In the genomic region with DNA sequence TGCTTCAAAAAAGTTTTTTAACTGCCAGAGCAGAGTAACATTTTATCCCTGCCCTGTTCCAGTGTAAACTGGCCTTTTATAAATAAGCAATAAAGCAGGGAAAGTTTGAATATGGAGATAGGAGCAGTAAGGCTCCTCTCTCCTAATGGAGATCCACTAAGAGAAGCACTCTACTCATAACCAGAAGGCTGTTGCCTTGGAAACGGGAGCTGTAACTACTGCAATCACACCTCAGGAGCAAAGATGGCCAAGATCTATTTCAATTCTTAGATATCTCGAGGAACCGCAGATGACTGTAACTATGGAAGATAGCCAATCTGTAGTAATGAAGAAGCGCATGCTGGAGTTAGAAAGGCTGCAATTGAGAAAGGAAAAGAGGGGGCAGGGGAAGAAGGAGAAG, we compare ENCODE assay signal across 11 cellular contexts. TPM values are rescaled to one million over a fixed set of nuclear protein-coding genes. Genes with fewer than 3 reads are reported as not detected.
A peak's percentile ranks its signal among the peaks of the same experiment; 100 is the strongest.
DNase-seq lines count a peak whose midpoint lies in the region; ATAC-seq, FAIRE-seq and TF ChIP-seq lines count a peak whose summit lies in the region.
"Had no signal": no experiment of that assay in that cellular context is flagged by ENCODE, and none has a peak within 500 bp of the region (broad histone marks: within the 10 kb centered on the region; RNA-seq: fewer than 3 reads in every experiment).

No MANE protein-coding gene starts in this region.

- peak; percentile 71 for ATAC-seq in activated T-cell treated with anti-CD3 and anti-CD28 coated beads, Interleukin-2, amount 50 U/mL, for 72 hours (replicated peaks in 1 of 2)
- peak; percentile 70 for ATAC-seq in HG02885 (IDR thresholded peaks at IDR 0.05; ENCODE audit: poor library complexity, unreplicated experiment)
- peak; percentile 77 for ATAC-seq in stimulated activated naive CD8-positive, alpha-beta T cell treated with anti-CD3 and anti-CD28 coated beads, Interleukin-15, amount 100 ng/mL, for 72 hours
- no peak for ATAC-seq in left lobe of liver

- peak in 1 of 2 donors; percentile 55 for DNase-seq in activated T-cell treated with anti-CD3 and anti-CD28 coated beads, Interleukin-2, amount 50 U/mL, for 72 hours
- DNase-seq in activated T-cell treated with anti-CD3 and anti-CD28 coated beads, Interleukin-2, amount 50 U/mL, for 1 hour, result no peak
- DNase-seq in astrocyte (ENCODE audit: low read depth) (peak; percentile 60), NCI-H1048 (lab: John Stamatoyannopoulos, UW) (no peak), SJCRH30 (no peak), left lobe of liver (ENCODE audit: low spot score) (no peak)
- peak in 1 of 2 donors; percentile 52 for DNase-seq in stimulated activated naive CD8-positive, alpha-beta T cell treated with anti-CD3 and anti-CD28 coated beads, Interleukin-15, amount 100 ng/mL, for 72 hours
- DNase-seq: gastrocnemius medialis, pancreas had no signal

- FAIRE-seq in astrocyte (lab: Jason Lieb, UNC), result no peak
- FAIRE-seq: pancreas had no signal

- H3K9me3 ChIP-seq in astrocyte (ENCODE audit: insufficient read depth, low read depth, low read length), result no peaks in the 10 kb centered on the region
- no peaks in the 10 kb centered on the region for H3K9me3 ChIP-seq in SJCRH30 (replicated peaks)
- H3K9me3 ChIP-seq: gastrocnemius medialis, pancreas, thoracic aorta had no signal

- H3K27me3 ChIP-seq in astrocyte (ENCODE audit: insufficient read depth, low read length), result no peaks in the 10 kb centered on the region
- H3K27me3 ChIP-seq in SJCRH30, result no peaks in the 10 kb centered on the region
- H3K27me3 ChIP-seq: gastrocnemius medialis, pancreas had no signal

- H3K9me3 Mint-ChIP-seq in activated T-cell treated with anti-CD3 and anti-CD28 coated beads, Interleukin-2, amount 50 U/mL, for 72 hours, result no peaks in the 10 kb centered on the region
- H3K9me3 Mint-ChIP-seq in astrocyte (ENCODE audit: unreplicated experiment), result no peaks in the 10 kb centered on the region
- H3K9me3 Mint-ChIP-seq in stimulated activated naive CD8-positive, alpha-beta T cell treated with anti-CD3 and anti-CD28 coated beads, Interleukin-15, amount 100 ng/mL, for 72 hours, result no peaks in the 10 kb centered on the region

- peak overlapping the region; percentile 57 for H3K4me3 Mint-ChIP-seq in activated T-cell treated with anti-CD3 and anti-CD28 coated beads, Interleukin-2, amount 50 U/mL, for 72 hours
- H3K4me3 Mint-ChIP-seq in astrocyte (ENCODE audit: unreplicated experiment), result no peak overlapping the region
- peak overlapping the region; percentile 26 to 52 for H3K4me3 Mint-ChIP-seq in stimulated activated naive CD8-positive, alpha-beta T cell treated with anti-CD3 and anti-CD28 coated beads, Interleukin-15, amount 100 ng/mL, for 72 hours

- H4K20me1 ChIP-seq in astrocyte (ENCODE audit: insufficient read depth, low read length), result no peaks in the 10 kb centered on the region

- H3K4me1 Mint-ChIP-seq in activated T-cell treated with anti-CD3 and anti-CD28 coated beads, Interleukin-2, amount 50 U/mL, for 72 hours (ENCODE audit: low read depth), result peaks cover 95% of the 10 kb centered on the region
- peaks cover 3% of the 10 kb centered on the region for H3K4me1 Mint-ChIP-seq in astrocyte (ENCODE audit: low read depth, unreplicated experiment)
- H3K4me1 Mint-ChIP-seq in stimulated activated naive CD8-positive, alpha-beta T cell treated with anti-CD3 and anti-CD28 coated beads, Interleukin-15, amount 100 ng/mL, for 72 hours, result peaks cover 91% of the 10 kb centered on the region

- no peaks in the 10 kb centered on the region for H3K79me2 ChIP-seq in astrocyte (ENCODE audit: insufficient read depth, low read length)

- H3K9ac ChIP-seq in astrocyte (ENCODE audit: low read length), result no peak overlapping the region

- H3K27ac ChIP-seq in astrocyte (ENCODE audit: low read depth, low read length), result no peak overlapping the region
- H3K27ac ChIP-seq in SJCRH30, result no peak overlapping the region
- H3K27ac ChIP-seq: gastrocnemius medialis, pancreas, thoracic aorta had no signal

- H3K36me3 ChIP-seq in astrocyte (ENCODE audit: insufficient read depth, low read length) (no peaks in the 10 kb centered on the region), SJCRH30 (no peaks in the 10 kb centered on the region)
- H3K36me3 ChIP-seq: gastrocnemius medialis, pancreas, thoracic aorta had no signal

- no peaks in the 10 kb centered on the region for H3K4me1 ChIP-seq in astrocyte (ENCODE audit: insufficient read depth, low read length)
- no peaks in the 10 kb centered on the region for H3K4me1 ChIP-seq in SJCRH30

- no peak for TF ChIP-seq CTCF in astrocyte (IDR thresholded peaks at IDR 0.05; ENCODE audit: insufficient read depth, low read depth, low read length)

- H3K4me3 ChIP-seq in astrocyte (ENCODE audit: insufficient read depth, low read depth, low read length), result no peak overlapping the region
- H3K4me3 ChIP-seq in SJCRH30, result no peak overlapping the region
- H3K4me3 ChIP-seq: gastrocnemius medialis, pancreas, thoracic aorta had no signal

- no peak overlapping the region for H3K4me2 ChIP-seq in astrocyte (ENCODE audit: low read length)

- H2AFZ ChIP-seq in astrocyte (ENCODE audit: low read depth, low read length), result no peak overlapping the region

- H3K36me3 Mint-ChIP-seq in activated T-cell treated with anti-CD3 and anti-CD28 coated beads, Interleukin-2, amount 50 U/mL, for 72 hours (ENCODE audit: insufficient read depth in 2 of 2), result no peaks in the 10 kb centered on the region
- no peaks in the 10 kb centered on the region for H3K36me3 Mint-ChIP-seq in astrocyte (ENCODE audit: low read depth, unreplicated experiment)

- peak overlapping the region; percentile 51 for H3K27ac Mint-ChIP-seq in activated T-cell treated with anti-CD3 and anti-CD28 coated beads, Interleukin-2, amount 50 U/mL, for 72 hours
- no peak overlapping the region for H3K27ac Mint-ChIP-seq in astrocyte (ENCODE audit: unreplicated experiment)
- peak overlapping the region; percentile 15 to 92 for H3K27ac Mint-ChIP-seq in stimulated activated naive CD8-positive, alpha-beta T cell treated with anti-CD3 and anti-CD28 coated beads, Interleukin-15, amount 100 ng/mL, for 72 hours

- H3K27me3 Mint-ChIP-seq in activated T-cell treated with anti-CD3 and anti-CD28 coated beads, Interleukin-2, amount 50 U/mL, for 72 hours (ENCODE audit: low read depth), result no peaks in the 10 kb centered on the region
- no peaks in the 10 kb centered on the region for H3K27me3 Mint-ChIP-seq in astrocyte (ENCODE audit: low read depth, unreplicated experiment)
- H3K27me3 Mint-ChIP-seq in stimulated activated naive CD8-positive, alpha-beta T cell treated with anti-CD3 and anti-CD28 coated beads, Interleukin-15, amount 100 ng/mL, for 72 hours, result no peaks in the 10 kb centered on the region

RNA-seq across cellular contexts. Expression of a gene that starts 41.4 kb away (rescaled TPM):
- 100 to 1,000 TPM; 114 to 141 TPM for total RNA-seq in activated T-cell treated with anti-CD3 and anti-CD28 coated beads, Interleukin-2, amount 50 U/mL, for 72 hours
- 7.2 and 7.8 TPM in 2 replicates for total RNA-seq in astrocyte
- 0.48 and 0.85 TPM in 2 replicates for total RNA-seq in SJCRH30 (2014; rRNA removed; shearing (Covaris generic))
- total RNA-seq in left lobe of liver, result 7.9 TPM

Comparison
In these comparisons a context has a peak if more than half of its experiments do, and no peak if none do; other contexts are left out.
1. RNA of a gene that starts 41.4 kb away (total RNA-seq): 114 to 141 TPM in activated T-cell treated with anti-CD3 and anti-CD28 coated beads, Interleukin-2, amount 50 U/mL, for 72 hours; 7.9 TPM in left lobe of liver (single experiment), 7.2 to 7.8 TPM in astrocyte and 0.48 to 0.85 TPM in SJCRH30; every median in the first group is over 10 times any median in the second.